8 cellular contexts compared by ENCODE assay signal in the genomic region with DNA sequence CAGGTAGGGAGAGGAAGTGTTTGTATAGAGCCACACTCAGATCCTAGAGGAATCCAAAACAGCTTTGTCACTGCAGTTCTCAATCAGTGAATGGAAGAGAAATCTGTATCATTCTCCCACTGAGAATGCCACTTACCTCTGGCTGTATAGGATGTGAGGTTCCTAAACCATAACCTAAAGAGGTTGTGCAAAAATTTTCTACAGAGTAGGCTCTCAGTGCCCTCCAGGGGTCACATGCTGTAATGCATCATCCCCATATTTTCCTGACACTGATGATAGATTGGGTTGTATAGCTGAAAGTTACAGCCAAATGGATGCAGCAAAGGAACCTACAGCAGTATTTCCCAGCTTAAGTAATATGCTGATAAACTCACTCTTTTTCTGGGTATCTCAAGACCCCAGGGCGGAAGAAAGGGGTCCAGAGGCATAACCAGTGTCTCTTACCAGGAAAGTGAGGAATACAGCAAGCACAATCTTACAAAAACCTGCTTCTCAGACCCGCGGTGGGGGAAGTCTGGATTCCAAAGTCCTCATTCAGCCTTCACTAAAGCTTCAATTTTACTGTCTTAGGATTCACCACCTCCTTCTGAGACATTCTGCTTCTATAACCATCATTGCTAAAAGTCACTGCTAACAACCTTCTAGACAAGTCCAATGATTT. TPM values are rescaled to one million over a fixed set of nuclear protein-coding genes. Genes with fewer than 3 reads are reported as not detected.
A peak's percentile ranks its signal among the peaks of the same experiment; 100 is the strongest.
DNase-seq lines count a peak whose midpoint lies in the region; ATAC-seq and TF ChIP-seq lines count a peak whose summit lies in the region.

No MANE protein-coding gene starts in this region.

- TF ChIP-seq CTCF in natural killer cell (IDR thresholded peaks at IDR 0.05) (peak; percentile 56), activated B cell treated with CpG ODN at 0.5 μM for 24 hours (IDR thresholded peaks at IDR 0.05) (no peak), stomach (IDR thresholded peaks at IDR 0.05) (peak in 4 of 7 experiments; percentile 36 to 60 (median 42))

- DNase-seq in natural killer cell (no peak), M059J (ENCODE audit: low read depth) (peak; percentile 45), activated B cell treated with CpG ODN at 0.5 μM for 24 hours (no peak), glomerular visceral epithelial cell (ENCODE audit: extremely low spot score) (peak; percentile 55), stomach (no peak)
- DNase-seq in natural killer cell treated with Interleukin-12 subunit alpha and Interleukin-12 subunit beta and Interleukin-15 and Interleukin-18, amount 100 ng/mL, for 72 hours (ENCODE audit: low spot score) = no peak
- DNase-seq in stimulated activated naive B cell treated with anti-CD40 and anti-IgM and Interleukin-4, amounts not matched to agents 10 μg/mL and 1 μg/mL and 100 μg/mL, for 72 hours = no peak

- peaks cover 10 to 21% (median 16%) of the 10 kb centered on the region in 4 donors for H3K4me1 ChIP-seq in stomach

- no peak overlapping the region for H3K27ac Mint-ChIP-seq in natural killer cell
- H3K27ac Mint-ChIP-seq in natural killer cell treated with Interleukin-12 subunit alpha and Interleukin-12 subunit beta and Interleukin-15 and Interleukin-18, amount 100 ng/mL, for 72 hours = no peak overlapping the region
- no peak overlapping the region for H3K27ac Mint-ChIP-seq in activated B cell treated with CpG ODN at 0.5 μM for 24 hours
- no peak overlapping the region for H3K27ac Mint-ChIP-seq in stimulated activated naive B cell treated with anti-CD40 and anti-IgM and Interleukin-4, amounts not matched to agents 10 μg/mL and 1 μg/mL and 100 μg/mL, for 72 hours
- H3K27ac Mint-ChIP-seq in stimulated activated memory B cell treated with anti-CD40 and anti-IgM and Interleukin-4, amounts not matched to agents 10 μg/mL and 1 μg/mL and 100 μg/mL, for 72 hours = no peak overlapping the region

- no peak for TF ChIP-seq POLR2A in stomach (IDR thresholded peaks at IDR 0.05)

- CTCF ChIA-PET in activated B cell treated with CpG ODN at 0.5 μM for 24 hours (lab: Charles Lee) = interaction anchor here (0.6 to 4.1 kb wide), 11 partner anchors 10 to 201 kb away, joined by 3 to 33 read pairs (median 7); partner anchors contain the start of genes NCKAP5L and TMBIM6

- WGBS in stomach, 5 donors = 43 to 72% (median 56%) methylated on average over 3 of the region's 3 CpGs

- H3K27ac ChIP-seq in stomach = no peak overlapping the region

- H3K4me3 ChIP-seq in stomach = no peak overlapping the region

- H3K4me3 Mint-ChIP-seq in natural killer cell (no peak overlapping the region), activated B cell treated with CpG ODN at 0.5 μM for 24 hours (no peak overlapping the region)
- H3K4me3 Mint-ChIP-seq in natural killer cell treated with Interleukin-12 subunit alpha and Interleukin-12 subunit beta and Interleukin-15 and Interleukin-18, amount 100 ng/mL, for 72 hours = no peak overlapping the region
- no peak overlapping the region for H3K4me3 Mint-ChIP-seq in stimulated activated naive B cell treated with anti-CD40 and anti-IgM and Interleukin-4, amounts not matched to agents 10 μg/mL and 1 μg/mL and 100 μg/mL, for 72 hours
- H3K4me3 Mint-ChIP-seq in stimulated activated memory B cell treated with anti-CD40 and anti-IgM and Interleukin-4, amounts not matched to agents 10 μg/mL and 1 μg/mL and 100 μg/mL, for 72 hours = no peak overlapping the region

- no peaks in the 10 kb centered on the region for H3K27me3 ChIP-seq in stomach

- TF ChIP-seq EP300 in stomach (IDR thresholded peaks at IDR 0.05) = no peak

- H3K36me3 ChIP-seq in stomach = peaks cover 0 to 8% (median 4%) of the 10 kb centered on the region in 4 donors

- POLR2A ChIA-PET in activated B cell treated with CpG ODN at 0.5 μM for 24 hours (lab: Charles Lee) = interaction anchor here (0.6 to 2.9 kb wide), 6 partner anchors 11 to 481 kb away, joined by 3 to 11 read pairs (median 4); partner anchors contain the start of genes NCKAP5L and TMBIM6

- ATAC-seq in natural killer cell (peak; percentile 27 to 53 (median 31)), activated B cell treated with CpG ODN at 0.5 μM for 24 hours (ENCODE audit: low read depth) (peak; percentile 32)
- ATAC-seq in natural killer cell treated with Interleukin-12 subunit alpha and Interleukin-12 subunit beta and Interleukin-15 and Interleukin-18, amount 100 ng/mL, for 72 hours = no peak
- ATAC-seq in stimulated activated naive B cell treated with anti-CD40 and anti-IgM and Interleukin-4, amounts not matched to agents 10 μg/mL and 1 μg/mL and 100 μg/mL, for 72 hours (replicated peaks) = no peak
- no peak for ATAC-seq in stimulated activated memory B cell treated with anti-CD40 and anti-IgM and Interleukin-4, amounts not matched to agents 10 μg/mL and 1 μg/mL and 100 μg/mL, for 72 hours

- H3K4me1 Mint-ChIP-seq in natural killer cell (peaks cover 28 to 31% of the 10 kb centered on the region in 2 donors), activated B cell treated with CpG ODN at 0.5 μM for 24 hours (peaks cover 30% of the 10 kb centered on the region)
- peaks cover 23% of the 10 kb centered on the region in 2 donors for H3K4me1 Mint-ChIP-seq in natural killer cell treated with Interleukin-12 subunit alpha and Interleukin-12 subunit beta and Interleukin-15 and Interleukin-18, amount 100 ng/mL, for 72 hours (ENCODE audit: low read depth in 2 of 2)
- peaks cover 17 to 40% of the 10 kb centered on the region in 2 donors for H3K4me1 Mint-ChIP-seq in stimulated activated naive B cell treated with anti-CD40 and anti-IgM and Interleukin-4, amounts not matched to agents 10 μg/mL and 1 μg/mL and 100 μg/mL, for 72 hours
- peaks cover 30% of the 10 kb centered on the region for H3K4me1 Mint-ChIP-seq in stimulated activated memory B cell treated with anti-CD40 and anti-IgM and Interleukin-4, amounts not matched to agents 10 μg/mL and 1 μg/mL and 100 μg/mL, for 72 hours

- H3K9me3 Mint-ChIP-seq in natural killer cell = no peaks in the 10 kb centered on the region
- no peaks in the 10 kb centered on the region for H3K9me3 Mint-ChIP-seq in natural killer cell treated with Interleukin-12 subunit alpha and Interleukin-12 subunit beta and Interleukin-15 and Interleukin-18, amount 100 ng/mL, for 72 hours
- H3K9me3 Mint-ChIP-seq in activated B cell treated with CpG ODN at 0.5 μM for 24 hours = no peaks in the 10 kb centered on the region
- no peaks in the 10 kb centered on the region for H3K9me3 Mint-ChIP-seq in stimulated activated naive B cell treated with anti-CD40 and anti-IgM and Interleukin-4, amounts not matched to agents 10 μg/mL and 1 μg/mL and 100 μg/mL, for 72 hours
- no peaks in the 10 kb centered on the region for H3K9me3 Mint-ChIP-seq in stimulated activated memory B cell treated with anti-CD40 and anti-IgM and Interleukin-4, amounts not matched to agents 10 μg/mL and 1 μg/mL and 100 μg/mL, for 72 hours

- no peaks in the 10 kb centered on the region for H3K36me3 Mint-ChIP-seq in natural killer cell
- no peaks in the 10 kb centered on the region for H3K36me3 Mint-ChIP-seq in natural killer cell treated with Interleukin-12 subunit alpha and Interleukin-12 subunit beta and Interleukin-15 and Interleukin-18, amount 100 ng/mL, for 72 hours
- peaks cover 16% of the 10 kb centered on the region for H3K36me3 Mint-ChIP-seq in activated B cell treated with CpG ODN at 0.5 μM for 24 hours (ENCODE audit: low read depth)
- peaks cover 7 to 14% of the 10 kb centered on the region in 2 donors for H3K36me3 Mint-ChIP-seq in stimulated activated naive B cell treated with anti-CD40 and anti-IgM and Interleukin-4, amounts not matched to agents 10 μg/mL and 1 μg/mL and 100 μg/mL, for 72 hours
- H3K36me3 Mint-ChIP-seq in stimulated activated memory B cell treated with anti-CD40 and anti-IgM and Interleukin-4, amounts not matched to agents 10 μg/mL and 1 μg/mL and 100 μg/mL, for 72 hours = peaks cover 5% of the 10 kb centered on the region

- no peaks in the 10 kb centered on the region for H3K9me3 ChIP-seq in stomach

- intact Hi-C loops in natural killer cell (cut with micrococcal nuclease) (loop anchor here (1.0 to 2.0 kb wide), 3 partner anchors 63 to 202 kb away; no protein-coding TSS in a partner anchor), activated B cell treated with CpG ODN at 0.5 μM for 24 hours (cut with micrococcal nuclease) (loop anchor here (1.0 to 2.0 kb wide), 5 partner anchors 11 to 202 kb away; partner anchors contain the start of gene NCKAP5L), stomach (cut with DNase I; ENCODE audit: low total_unique reads) (no loop called here)

- no peaks in the 10 kb centered on the region for H3K27me3 Mint-ChIP-seq in natural killer cell (ENCODE audit: low read depth in 2 of 2)
- H3K27me3 Mint-ChIP-seq in natural killer cell treated with Interleukin-12 subunit alpha and Interleukin-12 subunit beta and Interleukin-15 and Interleukin-18, amount 100 ng/mL, for 72 hours = no peaks in the 10 kb centered on the region
- no peaks in the 10 kb centered on the region for H3K27me3 Mint-ChIP-seq in activated B cell treated with CpG ODN at 0.5 μM for 24 hours
- no peaks in the 10 kb centered on the region for H3K27me3 Mint-ChIP-seq in stimulated activated naive B cell treated with anti-CD40 and anti-IgM and Interleukin-4, amounts not matched to agents 10 μg/mL and 1 μg/mL and 100 μg/mL, for 72 hours
- H3K27me3 Mint-ChIP-seq in stimulated activated memory B cell treated with anti-CD40 and anti-IgM and Interleukin-4, amounts not matched to agents 10 μg/mL and 1 μg/mL and 100 μg/mL, for 72 hours = no peaks in the 10 kb centered on the region

RNA-seq across cellular contexts. Expression of gene BCDIN3D, which starts 3.8 kb away (rescaled TPM):
- total RNA-seq in natural killer cell = 1 to 10 TPM; 4.0 to 6.0 (median 4.4) TPM
- total RNA-seq in natural killer cell treated with Interleukin-12 subunit alpha and Interleukin-12 subunit beta and Interleukin-15 and Interleukin-18, amount 100 ng/mL, for 72 hours = 1 to 10 TPM; 5.9 to 6.8 TPM
- 2.9 and 4.8 TPM in 2 replicates for total RNA-seq in M059J (2014; rRNA removed; shearing (Covaris generic))
- total RNA-seq in activated B cell treated with CpG ODN at 0.5 μM for 24 hours = 10.4 and 12.0 TPM in 2 replicates
- 10 to 100 TPM in 1 of 5 donors, 1 to 10 TPM in 2, under 1 TPM in 1, not detected in 1; 0.58 to 14.7 (median 3.6) TPM for total RNA-seq in stomach
- 1 to 10 TPM; 1.8 to 2.7 (median 2.6) TPM for polyA plus RNA-seq in stomach

RNA-seq across cellular contexts. Expression of gene NCKAP5L, which starts 10.9 kb away (rescaled TPM):
- total RNA-seq in natural killer cell = 10 to 100 TPM; 16.7 to 19.3 (median 16.8) TPM
- total RNA-seq in natural killer cell treated with Interleukin-12 subunit alpha and Interleukin-12 subunit beta and Interleukin-15 and Interleukin-18, amount 100 ng/mL, for 72 hours = 1 to 10 TPM; 1.9 to 4.4 TPM
- total RNA-seq in M059J (2014; rRNA removed; shearing (Covaris generic)) = 9.0 and 17.6 TPM in 2 replicates
- 7.2 and 9.1 TPM in 2 replicates for total RNA-seq in activated B cell treated with CpG ODN at 0.5 μM for 24 hours
- total RNA-seq in stomach = 10 to 100 TPM in 2 of 5 donors, 1 to 10 TPM in 3; 4.9 to 16.5 (median 8.3) TPM
- polyA plus RNA-seq in stomach = 1 to 10 TPM; 3.5 to 9.7 (median 4.1) TPM

Comparison
In these comparisons a context has a peak if more than half of its experiments do, and no peak if none do; other contexts are left out.
1. ATAC-seq: peak in natural killer cell (3 of 3) and activated B cell treated with CpG ODN at 0.5 μM for 24 hours (single experiment); none in natural killer cell treated with Interleukin-12 subunit alpha and Interleukin-12 subunit beta and Interleukin-15 and Interleukin-18, amount 100 ng/mL, for 72 hours (0 of 2), stimulated activated naive B cell treated with anti-CD40 and anti-IgM and Interleukin-4, amounts not matched to agents 10 μg/mL and 1 μg/mL and 100 μg/mL, for 72 hours (0 of 2) and stimulated activated memory B cell treated with anti-CD40 and anti-IgM and Interleukin-4, amounts not matched to agents 10 μg/mL and 1 μg/mL and 100 μg/mL, for 72 hours (single experiment).
2. DNase-seq: peak in M059J (single experiment) and glomerular visceral epithelial cell (single experiment); none in natural killer cell (single experiment), natural killer cell treated with Interleukin-12 subunit alpha and Interleukin-12 subunit beta and Interleukin-15 and Interleukin-18, amount 100 ng/mL, for 72 hours (single experiment), activated B cell treated with CpG ODN at 0.5 μM for 24 hours (single experiment), stomach (single experiment) and stimulated activated naive B cell treated with anti-CD40 and anti-IgM and Interleukin-4, amounts not matched to agents 10 μg/mL and 1 μg/mL and 100 μg/mL, for 72 hours (single experiment).